Comparison of ENCODE assay signal across 29 cellular contexts in the genomic region with DNA sequence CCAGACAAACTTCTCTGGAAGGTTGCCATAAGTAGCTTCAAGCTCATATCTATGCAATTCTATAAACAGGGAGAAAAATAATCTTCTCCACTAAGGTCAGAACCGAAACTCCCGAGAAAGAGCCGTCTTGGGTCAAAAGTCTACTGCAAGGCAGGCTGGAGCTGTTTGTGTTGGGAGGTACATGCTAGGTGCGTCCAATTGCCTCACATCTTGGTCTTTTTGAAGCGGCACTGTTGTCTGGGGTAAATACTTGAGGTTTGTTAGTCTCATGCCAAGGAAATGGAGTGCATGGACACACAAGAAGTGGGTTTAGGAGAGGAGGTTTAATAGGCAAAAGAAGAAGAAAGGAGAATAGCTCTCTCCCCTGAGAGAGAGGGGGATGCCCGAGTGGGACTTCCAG.
"Had no signal": no experiment of that assay in that cellular context is flagged by ENCODE, and none has a peak within 500 bp of the region (broad histone marks: within the 10 kb centered on the region; RNA-seq: fewer than 3 reads in every experiment).

No MANE protein-coding gene starts in this region.

- H3K27me3 ChIP-seq: adrenal gland, Peyer's patch had no signal

- H3K4me2 ChIP-seq: KMS-11 had no signal

- ATAC-seq: activated CD4-positive, alpha-beta T cell treated with anti-CD3 and anti-CD28 coated beads for 36 hours; activated CD4-positive, CD25-positive, alpha-beta regulatory T cell treated with anti-CD3 and anti-CD28 coated beads, Interleukin-2, amount 50 U/mL, for 24 hours; activated naive CD4-positive, alpha-beta T cell treated with anti-CD3 and anti-CD28 coated beads, Interleukin-2, amount 50 U/mL, for 72 hours; activated T-cell treated with anti-CD3 and anti-CD28 coated beads, Interleukin-2, amount 50 U/mL, for 4 hours; PC-3 had no signal

- H3K36me3 ChIP-seq: adrenal gland, Peyer's patch, SJCRH30 had no signal

- H3K4me3 ChIP-seq: adrenal gland, Peyer's patch, SJCRH30, SK-N-MC had no signal

- H3K27ac ChIP-seq: adrenal gland, KMS-11, Peyer's patch, SJCRH30, SK-N-MC had no signal

- H3K4me1 ChIP-seq: adrenal gland, Peyer's patch, SJCRH30 had no signal

- FAIRE-seq: astrocyte, bronchial epithelial cell had no signal

- H3K9ac ChIP-seq: KMS-11 had no signal

- DNase-seq: activated CD4-positive, alpha-beta T cell treated with anti-CD3 and anti-CD28 coated beads for 36 hours; activated CD4-positive, alpha-beta T cell treated with anti-CD3 and anti-CD28 coated beads, Interleukin-2, amount 10 ng/mL, durations not matched to agents 7 days and 5 days; activated CD4-positive, alpha-beta T cell treated with anti-CD3 and anti-CD28 coated beads, Interleukin-2, amount 50 U/mL, for 48 hours; activated CD8-positive, alpha-beta memory T cell treated with anti-CD3 and anti-CD28 coated beads, Interleukin-2, amount 50 U/mL, for 4 hours; activated gamma-delta T cell treated with Interleukin-2 at 50 U/mL for 16 hours; activated naive CD4-positive, alpha-beta T cell treated with anti-CD3 and anti-CD28 coated beads for 36 hours; activated T-cell treated with anti-CD3 and anti-CD28 coated beads for 4 hours; activated T-cell treated with anti-CD3 and anti-CD28 coated beads, Interleukin-2, amount 50 U/mL, for 4 hours; adrenal gland; caudate nucleus; MM.1S; MV-4-11; NCI-H1092; NCI-H187 treated with DMSO at 0.1 percent for 48 hours; NCI-H2171 treated with DMSO at 0.1 percent for 48 hours; NCI-H226; NCI-H446 treated with DMSO at 0.1 percent for 48 hours; NCI-H524; NCI-H82; PC-3; Peyer's patch; SJCRH30; T1000 had no signal

- H3K9me3 ChIP-seq: adrenal gland, Peyer's patch, SJCRH30 had no signal
